8 cellular contexts compared by ENCODE assay signal in genomic region chr15:90184786-90185704, GRCh38. TPM values are rescaled to one million over a fixed set of nuclear protein-coding genes. Genes with fewer than 3 reads are reported as not detected.
DNase-seq lines count a peak whose midpoint lies in the region; ATAC-seq and TF ChIP-seq lines count a peak whose summit lies in the region.

No MANE protein-coding gene starts in this region.

- TF ChIP-seq CTCF in adrenal gland (IDR thresholded peaks at IDR 0.05): peak in 1 of 6 experiments; percentile 2
- TF ChIP-seq CTCF in prostate gland (IDR thresholded peaks at IDR 0.05): peak in 1 of 4 experiments; percentile 9

- TF ChIP-seq POLR2A in adrenal gland (IDR thresholded peaks at IDR 0.05) (peak; percentile 5 to 60), prostate gland (IDR thresholded peaks at IDR 0.05) (peak; percentile 70)

- H3K4me3 ChIP-seq in adrenal gland (peak overlapping the region; percentile 9 to 92 (median 68)), right cardiac atrium (ENCODE audit: low read length) (peak overlapping the region; percentile 80), prostate gland (peak overlapping the region; percentile 74 to 94)

- no peaks in the 10 kb centered on the region for H3K27me3 ChIP-seq in adrenal gland
- no peaks in the 10 kb centered on the region for H3K27me3 ChIP-seq in right cardiac atrium (ENCODE audit: control insufficient read depth, insufficient read depth)
- H3K27me3 ChIP-seq in prostate gland (replicated peaks; ENCODE audit: insufficient read depth): no peaks in the 10 kb centered on the region

- intact Hi-C loops in adrenal gland (cut with DNase I) (no loop called here), right cardiac atrium (cut with DNase I) (no loop called here), prostate gland (cut with DNase I) (no loop called here)

- ATAC-seq in GM21786 (IDR thresholded peaks at IDR 0.05; ENCODE audit: unreplicated experiment) (peak; percentile 65), right cardiac atrium (peak; percentile 88 to 89)

- in situ Hi-C loops in G401 (cut with HindIII; ENCODE audit: low sequenced_read_pairs): no loop called here

- DNase-seq in G401 (ENCODE audit: low spot score): peak; percentile 80
- DNase-seq in LoVo (ENCODE audit: low spot score): peak; percentile 75
- peak; percentile 69 for DNase-seq in SKM-1 treated with dmso at 0.1 percent for 144 hours (lab: John Stamatoyannopoulos, UW; ENCODE audit: unreplicated experiment)
- DNase-seq in adrenal gland: peak; percentile 67 to 85 (median 76)
- peak; percentile 74 to 90 (median 89) for DNase-seq in right cardiac atrium
- DNase-seq in prostate gland (ENCODE audit: low spot score): peak; percentile 70
- no peak for DNase-seq in cerebellar nuclear complex (lab: John Stamatoyannopoulos, UW)

- H3K9me3 ChIP-seq in adrenal gland (replicated peaks in 1 of 3) (no peaks in the 10 kb centered on the region), right cardiac atrium (ENCODE audit: control insufficient read depth, low read length) (no peaks in the 10 kb centered on the region), prostate gland (no peaks in the 10 kb centered on the region)

- H3K36me3 ChIP-seq in adrenal gland (replicated peaks in 1 of 2) (no peaks in the 10 kb centered on the region), prostate gland (no peaks in the 10 kb centered on the region)

- H3K27ac ChIP-seq in adrenal gland (peak overlapping the region; percentile 93 to 99 (median 98)), right cardiac atrium (ENCODE audit: low read length) (peak overlapping the region; percentile 90), prostate gland (peak overlapping the region; percentile 97 to 99)

- 2 to 6% (median 4%) methylated on average over 9 to 67 of the region's 67 CpGs for WGBS in adrenal gland, 4 donors
- whole genome bisulfite sequencing in right cardiac atrium: 7% methylated on average over 67 of the region's 67 CpGs
- WGBS in prostate gland: 5% methylated on average over 42 of the region's 67 CpGs

- H3K4me1 ChIP-seq in adrenal gland (replicated peaks in 1 of 2): peaks cover 22 to 62% of the 10 kb centered on the region in 2 donors
- no peaks in the 10 kb centered on the region for H3K4me1 ChIP-seq in right cardiac atrium (ENCODE audit: control insufficient read depth, insufficient read depth, low read length)
- peaks cover 11% of the 10 kb centered on the region for H3K4me1 ChIP-seq in prostate gland (replicated peaks)

RNA-seq across cellular contexts. Expression of gene SEMA4B, which starts 16.1 kb away (rescaled TPM):
- 7.1 and 25.4 TPM in 2 replicates for total RNA-seq in G401 (2014; rRNA removed; shearing (Covaris generic))
- total RNA-seq in adrenal gland (100 to 1,000 TPM in 4 of 8 donors, 10 to 100 TPM in 4; 27.5 to 155 (median 97.3) TPM), right cardiac atrium (10 to 100 TPM; 32.6 to 39.6 (median 33.5) TPM), prostate gland (10 to 100 TPM; 96.1 to 99.6 TPM)
- polyA plus RNA-seq in adrenal gland (10 to 100 TPM; 20.2 to 50.3 (median 41.6) TPM), right cardiac atrium (16.4 TPM)

RNA-seq across cellular contexts. Expression of gene CIB1, which starts 48.7 kb away (rescaled TPM):
- total RNA-seq in G401 (2014; rRNA removed; shearing (Covaris generic)): 82.0 and 83.7 TPM in 2 replicates
- total RNA-seq in adrenal gland (100 to 1,000 TPM in 5 of 8 donors, 10 to 100 TPM in 3; 38.8 to 191 (median 121) TPM), right cardiac atrium (10 to 100 TPM; 69.5 to 70.7 (median 70.1) TPM), prostate gland (100 to 1,000 TPM in 1 of 2 donors, 10 to 100 TPM in 1; 48.3 to 104 TPM)
- polyA plus RNA-seq in adrenal gland (100 to 1,000 TPM; 138 to 259 (median 141) TPM), right cardiac atrium (95.8 TPM)

RNA-seq across cellular contexts. Expression of gene GDPGP1, which starts 49.0 kb away (rescaled TPM):
- 3.4 and 4.2 TPM in 2 replicates for total RNA-seq in G401 (2014; rRNA removed; shearing (Covaris generic))
- total RNA-seq in adrenal gland (10 to 100 TPM in 5 of 8 donors, 1 to 10 TPM in 3; 7.0 to 17.1 (median 10.4) TPM), right cardiac atrium (10 to 100 TPM; 10.6 to 20.5 (median 15.6) TPM), prostate gland (10 to 100 TPM; 15.4 to 21.5 TPM)
- polyA plus RNA-seq in adrenal gland (1 to 10 TPM; 2.6 to 4.7 (median 2.9) TPM), right cardiac atrium (6.5 TPM)

Comparison
In these comparisons a context has a peak if more than half of its experiments do, and no peak if none do; other contexts are left out.
1. DNase-seq: peak in G401 (single experiment), LoVo (single experiment), SKM-1 treated with dmso at 0.1 percent for 144 hours (single experiment), adrenal gland (7 of 7), right cardiac atrium (3 of 3) and prostate gland (single experiment); none in cerebellar nuclear complex (0 of 2).
2. Peak in every context shown above with its lines, with median percentiles within 50 percentile points of each other: H3K27ac ChIP-seq and H3K4me3 ChIP-seq.